8 cellular contexts compared by ENCODE assay signal in the genomic region with DNA sequence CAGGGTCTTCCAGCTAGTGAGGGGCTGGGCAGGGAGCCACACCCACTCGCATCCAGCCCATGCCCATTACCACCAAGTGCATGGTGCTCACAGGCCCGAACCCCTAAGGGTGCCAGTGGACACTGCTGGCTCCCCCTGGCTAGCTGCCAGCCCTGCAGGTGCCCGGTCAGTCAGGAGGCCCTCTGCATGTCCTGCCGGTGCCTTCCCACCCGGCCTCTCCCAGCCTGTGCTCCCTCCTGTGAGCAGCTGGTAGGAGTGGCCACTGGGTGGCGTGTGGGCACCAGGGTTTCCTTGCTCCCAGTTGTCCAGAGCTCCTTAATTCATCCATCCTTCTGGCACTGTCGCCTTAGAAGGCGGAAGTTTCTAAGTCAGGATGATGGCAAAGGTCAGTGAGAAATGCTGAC. TPM values are rescaled to one million over a fixed set of nuclear protein-coding genes. Genes with fewer than 3 reads are reported as not detected.
DNase-seq lines count a peak whose midpoint lies in the region; ATAC-seq and TF ChIP-seq lines count a peak whose summit lies in the region.

No MANE protein-coding gene starts in this region.

- H3K4me3 Mint-ChIP-seq in type B pancreatic cell = no peak overlapping the region

- H3K27ac Mint-ChIP-seq in type B pancreatic cell = no peak overlapping the region

- DNase-seq in AG08395 (ENCODE audit: low spot score) = peak; percentile 76
- DNase-seq in GM12864 (ENCODE audit: low read depth) = no peak
- peak; percentile 43 for DNase-seq in NCI-H2107 (lab: John Stamatoyannopoulos, UW)
- DNase-seq in anterior cingulate cortex (lab: John Stamatoyannopoulos, UW) = peak in 35 of 58 donors; percentile 7 to 67 (median 23)
- peak; percentile 84 for DNase-seq in iPS-NIHi11 (ENCODE audit: low spot score)
- DNase-seq in type B pancreatic cell (ENCODE audit: extremely low spot score, unreplicated experiment) = no peak
- no peak for DNase-seq in MV-4-11 (lab: John Stamatoyannopoulos, UW)

- TF ChIP-seq CTCF in GM12864 (IDR thresholded peaks at IDR 0.05; ENCODE audit: low read depth, low read length, missing control alignments) (peak; percentile 70), type B pancreatic cell (conservative IDR thresholded peaks at IDR 0.05) (peak; percentile 86)

- no peak for ATAC-seq in GM21619 (IDR thresholded peaks at IDR 0.05; ENCODE audit: unreplicated experiment)

- H3K36me3 Mint-ChIP-seq in type B pancreatic cell = peaks cover 16% of the 10 kb centered on the region

- H3K9me3 Mint-ChIP-seq in type B pancreatic cell = no peaks in the 10 kb centered on the region

- H3K4me3 ChIP-seq in GM12864 (ENCODE audit: low read depth, low read length) = no peak overlapping the region

- H3K27me3 Mint-ChIP-seq in type B pancreatic cell = no peaks in the 10 kb centered on the region

- peaks cover 5% of the 10 kb centered on the region for H3K4me1 Mint-ChIP-seq in type B pancreatic cell (ENCODE audit: unreplicated experiment)

RNA-seq across cellular contexts. Expression of gene QSOX1, which starts 33.4 kb away (rescaled TPM):
- total RNA-seq in type B pancreatic cell (ENCODE audit: low replicate concordance) = 94.0 and 96.0 TPM in 2 replicates

RNA-seq across cellular contexts. Expression of gene LHX4, which starts 42.0 kb away (rescaled TPM):
- total RNA-seq in type B pancreatic cell (ENCODE audit: low replicate concordance) = 0.22 and 0.38 TPM in 2 replicates

Comparison
In these comparisons a context has a peak if more than half of its experiments do, and no peak if none do; other contexts are left out.
1. DNase-seq: peak in AG08395 (single experiment), NCI-H2107 (single experiment), anterior cingulate cortex (35 of 58) and iPS-NIHi11 (single experiment); none in GM12864 (single experiment), type B pancreatic cell (single experiment) and MV-4-11 (single experiment).